Comparison of ENCODE assay signal across 16 cellular contexts in the genomic region with DNA sequence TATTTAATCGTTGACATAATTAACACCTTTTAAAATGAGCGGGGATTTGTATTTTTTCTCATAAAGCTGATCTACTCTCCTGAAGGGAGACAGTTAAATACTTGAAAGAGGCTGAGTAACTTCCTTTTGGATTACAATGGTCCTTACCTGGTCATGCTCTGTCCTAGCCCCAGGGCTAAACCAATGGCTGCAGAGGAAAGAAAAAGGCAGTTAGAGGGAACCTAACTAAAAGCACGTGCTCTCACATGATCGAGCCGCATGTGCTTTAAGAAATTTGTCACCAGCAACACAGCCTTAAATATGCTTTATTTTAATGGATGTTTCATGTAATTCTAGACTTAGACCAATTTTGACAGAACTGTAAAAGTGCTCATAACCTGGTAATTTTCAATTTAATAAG.
DNase-seq lines count a peak whose midpoint lies in the region; ATAC-seq and TF ChIP-seq lines count a peak whose summit lies in the region.
"Had no signal": no experiment of that assay in that cellular context is flagged by ENCODE, and none has a peak within 500 bp of the region (broad histone marks: within the 10 kb centered on the region; RNA-seq: fewer than 3 reads in every experiment).

No MANE protein-coding gene starts in this region.

- H3K4me1 ChIP-seq in GM23338 (ENCODE audit: insufficient read depth) = peaks cover 11% of the 10 kb centered on the region; the same call in 1 of the 2 replicates
- H3K4me1 ChIP-seq: HAP-1 had no signal

- no peak overlapping the region for H2AFZ ChIP-seq in GM23338

- H3K36me3 Mint-ChIP-seq in GM23338 (ENCODE audit: low read depth) (no peaks in the 10 kb centered on the region), WTC11 (no peaks in the 10 kb centered on the region), natural killer cell (peaks cover 2% of the 10 kb centered on the region)
- H3K36me3 Mint-ChIP-seq in activated CD4-positive, alpha-beta T cell treated with anti-CD3 and anti-CD28 coated beads, Interleukin-2, amount 10 ng/mL, durations not matched to agents 7 days and 5 days (ENCODE audit: low read depth) = no peaks in the 10 kb centered on the region

- POLR2A ChIA-PET in WTC11 (lab: Charles Lee) = no interaction called here
- POLR2A ChIA-PET in activated CD4-positive, alpha-beta T cell treated with anti-CD3 and anti-CD28 coated beads, Interleukin-2, amount 10 ng/mL, durations not matched to agents 7 days and 5 days (lab: Charles Lee) = no interaction called here

- ATAC-seq in GM23338 (peak; percentile 75), WTC11 (peak; percentile 96), left colon (no peak), natural killer cell (no peak)

- peaks cover 9% of the 10 kb centered on the region; the same call in 2 of the 3 replicates for H3K4me1 Mint-ChIP-seq in GM23338
- H3K4me1 Mint-ChIP-seq in WTC11 = peaks cover 11% of the 10 kb centered on the region
- peaks cover 7% of the 10 kb centered on the region for H3K4me1 Mint-ChIP-seq in activated CD4-positive, alpha-beta T cell treated with anti-CD3 and anti-CD28 coated beads, Interleukin-2, amount 10 ng/mL, durations not matched to agents 7 days and 5 days
- H3K4me1 Mint-ChIP-seq in natural killer cell = no peaks in the 10 kb centered on the region

- no peak overlapping the region for H3K27ac ChIP-seq in GM23338 (ENCODE audit: low read depth)
- H3K27ac ChIP-seq: BLaER1 treated with 17β-estradiol and CSF1 and Interleukin-3, amounts not matched to agents 10 nM and 100 nM had no signal

- no peaks in the 10 kb centered on the region for H3K36me3 ChIP-seq in GM23338 (ENCODE audit: insufficient read depth)
- H3K36me3 ChIP-seq: HAP-1 had no signal

- intact Hi-C loops in left colon (cut with DNase I, micrococcal nuclease) = no loop called here
- intact Hi-C loops in natural killer cell (cut with micrococcal nuclease) = no loop called here

- DNase-seq in GM23338 (ENCODE audit: low spot score) = peak; percentile 38
- no peak for DNase-seq in WTC11 (ENCODE audit: low spot score)
- peak; percentile 10 for DNase-seq in iPS-NIHi11 (ENCODE audit: low spot score)
- DNase-seq in activated CD4-positive, alpha-beta T cell treated with anti-CD3 and anti-CD28 coated beads, Interleukin-2, amount 10 ng/mL, durations not matched to agents 7 days and 5 days = no peak
- DNase-seq in left colon = no peak
- DNase-seq in SHP77 (lab: John Stamatoyannopoulos, UW) = no peak
- no peak for DNase-seq in natural killer cell
- DNase-seq: ACHN; Calu3; CD4-positive, CD25-positive, alpha-beta regulatory T cell; DMS79; GOT3; HFFc6 had no signal

- H3K9me3 Mint-ChIP-seq in GM23338 = no peaks in the 10 kb centered on the region
- H3K9me3 Mint-ChIP-seq in WTC11 = no peaks in the 10 kb centered on the region
- no peaks in the 10 kb centered on the region for H3K9me3 Mint-ChIP-seq in activated CD4-positive, alpha-beta T cell treated with anti-CD3 and anti-CD28 coated beads, Interleukin-2, amount 10 ng/mL, durations not matched to agents 7 days and 5 days
- peaks cover 0 to 2% of the 10 kb centered on the region in 2 donors for H3K9me3 Mint-ChIP-seq in natural killer cell
- H3K9me3 Mint-ChIP-seq: HFFc6, IgD-negative memory B cell had no signal

- H3K4me3 Mint-ChIP-seq in GM23338 = no peak overlapping the region
- no peak overlapping the region for H3K4me3 Mint-ChIP-seq in WTC11
- H3K4me3 Mint-ChIP-seq in activated CD4-positive, alpha-beta T cell treated with anti-CD3 and anti-CD28 coated beads, Interleukin-2, amount 10 ng/mL, durations not matched to agents 7 days and 5 days = no peak overlapping the region
- H3K4me3 Mint-ChIP-seq in natural killer cell = no peak overlapping the region
- H3K4me3 Mint-ChIP-seq: CD4-positive, CD25-positive, alpha-beta regulatory T cell; HFFc6; IgD-negative memory B cell had no signal

- no peaks in the 10 kb centered on the region for H3K27me3 ChIP-seq in GM23338 (ENCODE audit: insufficient read depth)
- H3K27me3 ChIP-seq: BLaER1 treated with 17β-estradiol and CSF1 and Interleukin-3, amounts not matched to agents 10 nM and 100 nM had no signal

- no peaks in the 10 kb centered on the region for H3K27me3 Mint-ChIP-seq in GM23338 (ENCODE audit: insufficient read depth, low read depth, poor library complexity)
- H3K27me3 Mint-ChIP-seq in WTC11 (ENCODE audit: low read depth) = no peaks in the 10 kb centered on the region
- no peaks in the 10 kb centered on the region for H3K27me3 Mint-ChIP-seq in activated CD4-positive, alpha-beta T cell treated with anti-CD3 and anti-CD28 coated beads, Interleukin-2, amount 10 ng/mL, durations not matched to agents 7 days and 5 days
- no peaks in the 10 kb centered on the region for H3K27me3 Mint-ChIP-seq in natural killer cell (ENCODE audit: low read depth in 2 of 2)
- H3K27me3 Mint-ChIP-seq: CD4-positive, CD25-positive, alpha-beta regulatory T cell; IgD-negative memory B cell had no signal

- TF ChIP-seq CTCF in GM23338 (conservative IDR thresholded peaks at IDR 0.05; ENCODE audit: low read depth in 2 of 2) (no peak), WTC11 (IDR thresholded peaks at IDR 0.05) (no peak), natural killer cell (IDR thresholded peaks at IDR 0.05) (no peak)

- peak overlapping the region; percentile 8; the same call in 1 of the 2 replicates for H3K27ac Mint-ChIP-seq in GM23338
- H3K27ac Mint-ChIP-seq in WTC11 = no peak overlapping the region
- H3K27ac Mint-ChIP-seq in activated CD4-positive, alpha-beta T cell treated with anti-CD3 and anti-CD28 coated beads, Interleukin-2, amount 10 ng/mL, durations not matched to agents 7 days and 5 days = no peak overlapping the region
- no peak overlapping the region for H3K27ac Mint-ChIP-seq in natural killer cell
- H3K27ac Mint-ChIP-seq: CD4-positive, CD25-positive, alpha-beta regulatory T cell; HFFc6 had no signal

- H4K20me1 ChIP-seq in GM23338 (replicated peaks; ENCODE audit: insufficient read depth) = no peaks in the 10 kb centered on the region
- H4K20me1 ChIP-seq: BLaER1 treated with 17β-estradiol and CSF1 and Interleukin-3, amounts not matched to agents 10 nM and 100 nM had no signal

- no peak overlapping the region for H3K4me3 ChIP-seq in GM23338
- H3K4me3 ChIP-seq: BLaER1 treated with 17β-estradiol and CSF1 and Interleukin-3, amounts not matched to agents 10 nM and 100 nM; HAP-1 had no signal

- CTCF ChIA-PET in WTC11 (lab: Charles Lee) = no interaction called here
- CTCF ChIA-PET in activated CD4-positive, alpha-beta T cell treated with anti-CD3 and anti-CD28 coated beads, Interleukin-2, amount 10 ng/mL, durations not matched to agents 7 days and 5 days (lab: Charles Lee) = no interaction called here

- no peaks in the 10 kb centered on the region for H3F3A ChIP-seq in GM23338 (replicated peaks; ENCODE audit: low read depth)

- 0 out of 2 replicates have a peak overlapping the region, but pooled peaks have one; percentile 13 for H3K4me2 ChIP-seq in GM23338
- H3K4me2 ChIP-seq: BLaER1 treated with 17β-estradiol and CSF1 and Interleukin-3, amounts not matched to agents 10 nM and 100 nM had no signal

- no peaks in the 10 kb centered on the region for H3K9me2 ChIP-seq in GM23338 (ENCODE audit: insufficient read depth)

- H3K79me2 ChIP-seq in GM23338 (replicated peaks; ENCODE audit: insufficient read depth) = no peaks in the 10 kb centered on the region

TF ChIP-seq in GM23338, 12 proteins besides CTCF, POLR2A, EP300 and RAD21 (continues in another document):
- no peak for TF ChIP-seq CREB1 (CRISPR knock-in tag; IDR thresholded peaks at IDR 0.05; ENCODE audit: low read depth)
- no peak for TF ChIP-seq ZNF331 (CRISPR knock-in tag; IDR thresholded peaks at IDR 0.05; ENCODE audit: low read depth)
- TF ChIP-seq ZNF114 (CRISPR knock-in tag; IDR thresholded peaks at IDR 0.05) = no peak

TF ChIP-seq in WTC11, 78 proteins besides CTCF, POLR2A, EP300 and RAD21:
- TF ChIP-seq, protein P1, sequence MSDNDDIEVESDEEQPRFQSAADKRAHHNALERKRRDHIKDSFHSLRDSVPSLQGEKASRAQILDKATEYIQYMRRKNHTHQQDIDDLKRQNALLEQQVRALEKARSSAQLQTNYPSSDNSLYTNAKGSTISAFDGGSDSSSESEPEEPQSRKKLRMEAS (CRISPR knock-in tag; IDR thresholded peaks at IDR 0.05) = peak; percentile 50; the same call in 1 of the 2 replicates
- no peak for TF ChIP-seq RORB (CRISPR knock-in tag; IDR thresholded peaks at IDR 0.05)
- TF ChIP-seq, protein P2, sequence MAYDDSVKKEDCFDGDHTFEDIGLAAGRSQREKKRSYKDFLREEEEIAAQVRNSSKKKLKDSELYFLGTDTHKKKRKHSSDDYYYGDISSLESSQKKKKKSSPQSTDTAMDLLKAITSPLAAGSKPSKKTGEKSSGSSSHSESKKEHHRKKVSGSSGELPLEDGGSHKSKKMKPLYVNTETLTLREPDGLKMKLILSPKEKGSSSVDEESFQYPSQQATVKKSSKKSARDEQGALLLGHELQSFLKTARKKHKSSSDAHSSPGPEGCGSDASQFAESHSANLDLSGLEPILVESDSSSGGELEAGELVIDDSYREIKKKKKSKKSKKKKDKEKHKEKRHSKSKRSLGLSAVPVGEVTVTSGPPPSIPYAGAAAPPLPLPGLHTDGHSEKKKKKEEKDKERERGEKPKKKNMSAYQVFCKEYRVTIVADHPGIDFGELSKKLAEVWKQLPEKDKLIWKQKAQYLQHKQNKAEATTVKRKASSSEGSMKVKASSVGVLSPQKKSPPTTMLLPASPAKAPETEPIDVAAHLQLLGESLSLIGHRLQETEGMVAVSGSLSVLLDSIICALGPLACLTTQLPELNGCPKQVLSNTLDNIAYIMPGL (CRISPR knock-in tag; IDR thresholded peaks at IDR 0.05) = no peak
- TF ChIP-seq EMX1 (CRISPR knock-in tag; IDR thresholded peaks at IDR 0.05) = no peak
TF ChIP-seq in WTC11: peak in this region for 1.

Comparison
In these comparisons a context has a peak if more than half of its experiments do, and no peak if none do; other contexts are left out.
1. ATAC-seq: peak in GM23338 (single experiment) and WTC11 (single experiment); none in left colon (single experiment) and natural killer cell (0 of 3).
2. DNase-seq: peak in GM23338 (single experiment) and iPS-NIHi11 (single experiment); none in WTC11 (single experiment), activated CD4-positive, alpha-beta T cell treated with anti-CD3 and anti-CD28 coated beads, Interleukin-2, amount 10 ng/mL, durations not matched to agents 7 days and 5 days (single experiment), left colon (0 of 2), SHP77 (0 of 2) and natural killer cell (single experiment).